Comparison of ENCODE assay signal across 8 cellular contexts in the genomic region with DNA sequence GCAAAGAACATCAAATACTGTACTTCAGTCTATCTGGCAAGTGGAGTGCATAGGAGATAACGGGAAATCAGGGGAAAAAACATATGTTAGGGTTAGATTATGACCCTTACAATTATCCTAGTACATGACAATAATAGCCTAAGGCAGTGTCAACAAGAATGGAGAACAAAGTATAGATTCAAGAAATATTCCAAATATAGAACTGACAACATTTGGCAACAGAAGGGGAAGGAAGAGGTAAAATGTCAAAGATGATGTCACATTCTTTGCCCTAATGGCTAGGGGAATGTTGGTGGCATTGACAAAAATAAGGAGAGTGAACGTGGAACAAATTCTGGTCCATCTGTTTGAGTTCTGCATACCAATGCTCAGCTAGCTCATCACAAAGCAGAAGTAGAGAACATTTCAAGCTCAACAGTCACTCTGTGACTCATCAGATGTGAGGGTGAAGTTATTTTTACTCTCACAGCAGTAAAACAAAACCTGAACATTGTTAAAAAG. TPM values are rescaled to one million over a fixed set of nuclear protein-coding genes. Genes with fewer than 3 reads are reported as not detected.
DNase-seq lines count a peak whose midpoint lies in the region; ATAC-seq and TF ChIP-seq lines count a peak whose summit lies in the region.

No MANE protein-coding gene starts in this region.

- no TSS peak for BruUV-seq in Panc1 (replicated peaks; lab: Mats Ljungman, UMichigan)

- no peak for DNase-seq in Panc1 (ENCODE audit: low read depth, low spot score)
- DNase-seq in fibroblast of peridontal ligament (ENCODE audit: extremely low read depth) = peak; percentile 93
- no peak for DNase-seq in thoracic aorta (ENCODE audit: low spot score)
- no peak for DNase-seq in central memory CD4-positive, alpha-beta T cell
- DNase-seq in activated CD4-positive, alpha-beta T cell treated with anti-CD3 and anti-CD28 coated beads for 48 hours = no peak
- DNase-seq in GM10266 (ENCODE audit: extremely low spot score) = no peak

- H3K9me3 ChIP-seq in Panc1 (ENCODE audit: control insufficient read depth, insufficient read depth, low read depth, low read length) (no peaks in the 10 kb centered on the region), thoracic aorta (no peaks in the 10 kb centered on the region)

- CTCF ChIA-PET in Panc1 (lab: Charles Lee) = no interaction called here

- H3K27me3 ChIP-seq in Panc1 (ENCODE audit: control insufficient read depth, insufficient read depth, low read length) (no peaks in the 10 kb centered on the region; the same call in 1 of the 2 replicates), thoracic aorta (replicated peaks; ENCODE audit: insufficient read depth) (no peaks in the 10 kb centered on the region)

- intact Hi-C loops in Panc1 (cut with micrococcal nuclease; ENCODE audit: unreplicated experiment) = no loop called here

- TF ChIP-seq CTCF in Panc1 (IDR thresholded peaks at IDR 0.05) = no peak
- no peak for TF ChIP-seq CTCF in thoracic aorta (IDR thresholded peaks at IDR 0.05)
- TF ChIP-seq CTCF in GM10266 (IDR thresholded peaks at IDR 0.05; ENCODE audit: control insufficient read depth, insufficient read depth, low read depth, missing control alignments) = no peak

- H3K27ac ChIP-seq in Panc1 (ENCODE audit: low read length) (no peak overlapping the region), thoracic aorta (peak overlapping the region in 1 of 2 donors; percentile 18)

- H3K4me3 ChIP-seq in Panc1 (ENCODE audit: low read depth in 2 of 2, low read length in 2 of 2) = no peak overlapping the region
- no peak overlapping the region for H3K4me3 ChIP-seq in thoracic aorta

- no peaks in the 10 kb centered on the region for H3K36me3 ChIP-seq in Panc1 (ENCODE audit: control insufficient read depth, insufficient read depth, low read length)
- H3K36me3 ChIP-seq in thoracic aorta = no peaks in the 10 kb centered on the region

- ATAC-seq in GM18517 (IDR thresholded peaks at IDR 0.05; ENCODE audit: unreplicated experiment) = peak; percentile 78
- peak; percentile 76 for ATAC-seq in HG02798 (IDR thresholded peaks at IDR 0.05; ENCODE audit: poor library complexity, unreplicated experiment)
- ATAC-seq in Panc1 = peak; percentile 56; the same call in 1 of the 2 replicates
- ATAC-seq in thoracic aorta (ENCODE audit: insufficient number of reproducible peaks, low FRiP score, low read depth) = peak; percentile 50

- POLR2A ChIA-PET in Panc1 (lab: Charles Lee) = no interaction called here

- H3K4me1 ChIP-seq in Panc1 (ENCODE audit: control insufficient read depth, insufficient read depth, low read length) (no peaks in the 10 kb centered on the region), thoracic aorta (ENCODE audit: control insufficient read depth in 1 of 2, low read depth in 2 of 2) (peaks cover 0 to 6% of the 10 kb centered on the region in 2 donors)

- in situ Hi-C loops in Panc1 (cut with HindIII; ENCODE audit: low pct_unique_long_range_greater_than_20kb, low sequenced_read_pairs) = no loop called here

RNA-seq across cellular contexts. Expression of gene ATP8B4, which starts 15.5 kb away (rescaled TPM):
- total RNA-seq in Panc1 (2021; ENCODE audit: unreplicated experiment) (not detected), thoracic aorta (10 to 100 TPM; 16.8 to 16.9 TPM)
- not detected for polyA plus RNA-seq in Panc1 (2012; ENCODE audit: insufficient read length)

RNA-seq across cellular contexts. Expression of gene SLC27A2, which starts 47.4 kb away (rescaled TPM):
- 0.18 TPM for total RNA-seq in Panc1 (2021; ENCODE audit: unreplicated experiment)
- polyA plus RNA-seq in Panc1 (2012; ENCODE audit: insufficient read length) = not detected
- 1 to 10 TPM in 1 of 2 donors, not detected in 1; 2.2 TPM for total RNA-seq in thoracic aorta

Comparison
In these comparisons a context has a peak if more than half of its experiments do, and no peak if none do; other contexts are left out.
1. RNA of gene ATP8B4, which starts 15.5 kb away (total RNA-seq): 16.8 to 16.9 TPM in thoracic aorta; not detected in Panc1 (single experiment); every median in the first group is over 10 times any median in the second.
2. Peak in every context shown above with its lines, with median percentiles within 50 percentile points of each other: ATAC-seq.